In genomic region chr9:79302002-79302401, GRCh38 we compare ENCODE assay signal across 21 cellular contexts.
"Had no signal": no experiment of that assay in that cellular context is flagged by ENCODE, and none has a peak within 500 bp of the region (broad histone marks: within the 10 kb centered on the region; RNA-seq: fewer than 3 reads in every experiment).

No MANE protein-coding gene starts in this region.

- H3K27ac ChIP-seq: SK-N-MC had no signal

- H3K27me3 Mint-ChIP-seq: activated CD8-positive, alpha-beta memory T cell treated with anti-CD3 and anti-CD28 coated beads, Interleukin-2, amount 10 ng/mL, durations not matched to agents 7 days and 5 days; activated naive CD8-positive, alpha-beta T cell treated with anti-CD3 and anti-CD28 coated beads, Interleukin-2, amount 50 U/mL, for 24 hours had no signal

- H3K4me1 Mint-ChIP-seq: activated CD8-positive, alpha-beta memory T cell treated with anti-CD3 and anti-CD28 coated beads, Interleukin-2, amount 10 ng/mL, durations not matched to agents 7 days and 5 days; activated naive CD8-positive, alpha-beta T cell treated with anti-CD3 and anti-CD28 coated beads, Interleukin-2, amount 50 U/mL, for 24 hours; central memory CD8-positive, alpha-beta T cell had no signal

- H3K4me3 Mint-ChIP-seq: activated CD8-positive, alpha-beta memory T cell treated with anti-CD3 and anti-CD28 coated beads, Interleukin-2, amount 10 ng/mL, durations not matched to agents 7 days and 5 days; activated naive CD8-positive, alpha-beta T cell treated with anti-CD3 and anti-CD28 coated beads, Interleukin-2, amount 50 U/mL, for 24 hours; activated T-cell treated with anti-CD3 and anti-CD28 coated beads, Interleukin-2, amount 50 U/mL, for 24 hours; activated T-helper 1 cell treated with anti-CD3 and anti-CD28 coated beads, Interleukin-12 subunit alpha, Interleukin-12 subunit beta, Interleukin-2, Interleukin-4 antibody, amounts not matched to agents 30 ng/mL and 10 ng/mL and 1 ng/mL, durations not matched to agents 14 hours and 24 hours and 36 hours; brain; central memory CD8-positive, alpha-beta T cell; T-helper 1 cell treated with Interleukin-12 subunit alpha and Interleukin-12 subunit beta and Interleukin-4 antibody, amounts not matched to agents 30 μg/mL and 1 μg/mL, for 36 hours had no signal

- DNase-seq: activated CD4-positive, alpha-beta T cell treated with anti-CD3 and anti-CD28 coated beads for 48 hours; activated CD4-positive, alpha-beta T cell treated with anti-CD3 and anti-CD28 coated beads, Interleukin-2, amount 50 U/mL, for 4 hours; activated CD4-positive, CD25-positive, alpha-beta regulatory T cell treated with anti-CD3 and anti-CD28 coated beads, Interleukin-2, amount 50 U/mL, for 72 hours; activated CD8-positive, alpha-beta memory T cell treated with anti-CD3 and anti-CD28 coated beads, Interleukin-2, amount 10 ng/mL, durations not matched to agents 7 days and 5 days; activated effector memory CD4-positive, alpha-beta T cell treated with anti-CD3 and anti-CD28 coated beads, Interleukin-2, amount 50 U/mL, for 16 hours; activated naive CD4-positive, alpha-beta T cell treated with Interleukin-2 at 50 U/mL for 16 hours; activated naive CD8-positive, alpha-beta T cell treated with anti-CD3 and anti-CD28 coated beads, Interleukin-2, amount 50 U/mL, for 24 hours; activated T-cell treated with anti-CD3 and anti-CD28 coated beads, Interleukin-2, amount 50 U/mL, for 24 hours; amygdala; KBM-7; NCI-H1092; NCI-H1930; NCI-H345; NCI-H510A; NCI-H526 treated with DMSO at 0.1 percent for 48 hours had no signal

- H3K36me3 Mint-ChIP-seq: activated CD8-positive, alpha-beta memory T cell treated with anti-CD3 and anti-CD28 coated beads, Interleukin-2, amount 10 ng/mL, durations not matched to agents 7 days and 5 days; activated naive CD4-positive, alpha-beta T cell treated with anti-CD3 and anti-CD28 coated beads, Interleukin-2, amount 50 U/mL, for 72 hours; brain had no signal

- H3K27ac Mint-ChIP-seq: activated CD8-positive, alpha-beta memory T cell treated with anti-CD3 and anti-CD28 coated beads, Interleukin-2, amount 10 ng/mL, durations not matched to agents 7 days and 5 days; activated naive CD4-positive, alpha-beta T cell treated with anti-CD3 and anti-CD28 coated beads, Interleukin-2, amount 50 U/mL, for 72 hours; activated naive CD8-positive, alpha-beta T cell treated with anti-CD3 and anti-CD28 coated beads, Interleukin-2, amount 50 U/mL, for 24 hours; activated T-cell treated with anti-CD3 and anti-CD28 coated beads, Interleukin-2, amount 50 U/mL, for 24 hours; activated T-helper 1 cell treated with anti-CD3 and anti-CD28 coated beads, Interleukin-12 subunit alpha, Interleukin-12 subunit beta, Interleukin-2, Interleukin-4 antibody, amounts not matched to agents 30 ng/mL and 10 ng/mL and 1 ng/mL, durations not matched to agents 14 hours and 24 hours and 36 hours; brain; T-helper 1 cell treated with Interleukin-12 subunit alpha and Interleukin-12 subunit beta and Interleukin-4 antibody, amounts not matched to agents 30 μg/mL and 1 μg/mL, for 36 hours had no signal

- H3K9me3 Mint-ChIP-seq: activated naive CD4-positive, alpha-beta T cell treated with anti-CD3 and anti-CD28 coated beads, Interleukin-2, amount 50 U/mL, for 72 hours; activated naive CD8-positive, alpha-beta T cell treated with anti-CD3 and anti-CD28 coated beads, Interleukin-2, amount 50 U/mL, for 24 hours; activated T-cell treated with anti-CD3 and anti-CD28 coated beads, Interleukin-2, amount 50 U/mL, for 24 hours; activated T-helper 1 cell treated with anti-CD3 and anti-CD28 coated beads, Interleukin-12 subunit alpha, Interleukin-12 subunit beta, Interleukin-2, Interleukin-4 antibody, amounts not matched to agents 30 ng/mL and 10 ng/mL and 1 ng/mL, durations not matched to agents 14 hours and 24 hours and 36 hours; central memory CD8-positive, alpha-beta T cell; T-helper 1 cell treated with Interleukin-12 subunit alpha and Interleukin-12 subunit beta and Interleukin-4 antibody, amounts not matched to agents 30 μg/mL and 1 μg/mL, for 36 hours had no signal

- H3K4me3 ChIP-seq: SK-N-MC had no signal

- ATAC-seq: activated CD8-positive, alpha-beta memory T cell treated with anti-CD3 and anti-CD28 coated beads, Interleukin-2, amount 10 ng/mL, durations not matched to agents 7 days and 5 days; activated naive CD4-positive, alpha-beta T cell treated with anti-CD3 and anti-CD28 coated beads, Interleukin-2, amount 50 U/mL, for 72 hours; activated naive CD8-positive, alpha-beta T cell treated with anti-CD3 and anti-CD28 coated beads, Interleukin-2, amount 50 U/mL, for 24 hours had no signal
